In the genomic region with DNA sequence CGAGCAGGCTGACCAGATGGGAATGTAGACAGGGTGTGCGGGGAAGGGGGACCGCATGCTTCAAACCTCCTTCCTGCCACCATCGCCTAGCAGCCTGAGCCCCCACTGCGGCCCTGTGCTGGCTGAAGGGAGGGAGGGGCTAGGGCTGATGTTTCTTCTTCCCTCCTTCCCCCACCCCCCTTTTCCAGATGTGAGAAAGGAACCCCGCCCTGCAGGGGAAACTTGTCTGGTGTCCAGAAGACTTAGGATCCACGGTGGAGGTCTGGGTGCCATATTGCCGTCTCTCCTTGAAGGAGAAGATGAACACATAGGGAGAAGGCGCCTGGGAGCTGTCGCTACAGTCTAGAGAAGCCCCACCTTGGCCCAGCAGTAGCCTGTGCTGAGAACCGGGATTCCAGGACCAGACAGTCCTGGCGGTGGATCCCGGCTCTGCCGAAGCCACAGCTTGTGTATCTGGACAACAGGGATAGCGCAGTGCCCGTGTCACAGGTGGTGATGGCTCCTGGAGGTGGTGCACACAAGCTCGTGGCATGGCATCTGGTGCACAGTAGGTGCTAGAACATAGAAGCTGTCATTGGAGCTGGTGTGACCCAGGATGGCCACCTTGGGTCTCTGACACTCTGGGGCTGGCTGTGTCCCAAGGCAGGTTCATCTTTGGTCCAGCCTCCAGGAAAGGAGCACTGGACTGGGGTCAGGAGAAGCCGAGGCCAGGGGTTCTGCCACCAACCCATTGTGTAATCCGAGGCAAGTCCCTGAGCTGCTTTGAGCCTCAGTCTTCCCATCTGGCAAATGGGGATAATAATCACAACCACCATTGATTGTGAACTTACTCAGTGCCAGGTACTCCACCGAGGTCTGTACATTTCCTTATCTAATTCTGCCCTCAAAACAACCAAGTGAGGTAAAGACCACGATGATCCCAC, we compare ENCODE assay signal across 1 cellular context.
TF ChIP-seq lines count a peak whose summit lies in the region.

No MANE protein-coding gene starts in this region.

TF ChIP-seq in K562, 482 proteins besides CTCF, POLR2A, EP300 and RAD21 (continued from another document):
- TF ChIP-seq, protein P1, sequence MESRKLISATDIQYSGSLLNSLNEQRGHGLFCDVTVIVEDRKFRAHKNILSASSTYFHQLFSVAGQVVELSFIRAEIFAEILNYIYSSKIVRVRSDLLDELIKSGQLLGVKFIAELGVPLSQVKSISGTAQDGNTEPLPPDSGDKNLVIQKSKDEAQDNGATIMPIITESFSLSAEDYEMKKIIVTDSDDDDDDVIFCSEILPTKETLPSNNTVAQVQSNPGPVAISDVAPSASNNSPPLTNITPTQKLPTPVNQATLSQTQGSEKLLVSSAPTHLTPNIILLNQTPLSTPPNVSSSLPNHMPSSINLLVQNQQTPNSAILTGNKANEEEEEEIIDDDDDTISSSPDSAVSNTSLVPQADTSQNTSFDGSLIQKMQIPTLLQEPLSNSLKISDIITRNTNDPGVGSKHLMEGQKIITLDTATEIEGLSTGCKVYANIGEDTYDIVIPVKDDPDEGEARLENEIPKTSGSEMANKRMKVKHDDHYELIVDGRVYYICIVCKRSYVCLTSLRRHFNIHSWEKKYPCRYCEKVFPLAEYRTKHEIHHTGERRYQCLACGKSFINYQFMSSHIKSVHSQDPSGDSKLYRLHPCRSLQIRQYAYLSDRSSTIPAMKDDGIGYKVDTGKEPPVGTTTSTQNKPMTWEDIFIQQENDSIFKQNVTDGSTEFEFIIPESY (CRISPR knock-in tag; IDR thresholded peaks at IDR 0.05) = 0 out of 2 replicates have a peak, but pooled peaks have one; percentile 35
- TF ChIP-seq, protein P2, sequence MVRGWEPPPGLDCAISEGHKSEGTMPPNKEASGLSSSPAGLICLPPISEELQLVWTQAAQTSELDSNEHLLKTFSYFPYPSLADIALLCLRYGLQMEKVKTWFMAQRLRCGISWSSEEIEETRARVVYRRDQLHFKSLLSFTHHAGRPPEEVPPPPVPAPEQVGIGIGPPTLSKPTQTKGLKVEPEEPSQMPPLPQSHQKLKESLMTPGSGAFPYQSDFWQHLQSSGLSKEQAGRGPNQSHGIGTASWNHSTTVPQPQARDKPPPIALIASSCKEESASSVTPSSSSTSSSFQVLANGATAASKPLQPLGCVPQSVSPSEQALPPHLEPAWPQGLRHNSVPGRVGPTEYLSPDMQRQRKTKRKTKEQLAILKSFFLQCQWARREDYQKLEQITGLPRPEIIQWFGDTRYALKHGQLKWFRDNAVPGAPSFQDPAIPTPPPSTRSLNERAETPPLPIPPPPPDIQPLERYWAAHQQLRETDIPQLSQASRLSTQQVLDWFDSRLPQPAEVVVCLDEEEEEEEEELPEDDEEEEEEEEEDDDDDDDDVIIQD (CRISPR knock-in tag; IDR thresholded peaks at IDR 0.05) = no peak
- TF ChIP-seq KHSRP (IDR thresholded peaks at IDR 0.05) (no peak), ZSCAN29 (IDR thresholded peaks at IDR 0.05) (no peak), KDM1A (IDR thresholded peaks at IDR 0.05) (peak; percentile 89 to 96), SREBF1 (IDR thresholded peaks at IDR 0.05; ENCODE audit: borderline replicate concordance, low read depth, low read length) (no peak), MYC (IDR thresholded peaks at IDR 0.05; ENCODE audit: low read depth, low read length) (no peak), MYC (CRISPR knock-in tag; IDR thresholded peaks at IDR 0.05; ENCODE audit: borderline replicate concordance, low read depth) (no peak), BRCA1 (IDR thresholded peaks at IDR 0.05) (no peak), BRCA1 (CRISPR knock-in tag; IDR thresholded peaks at IDR 0.05) (no peak), CBX3 (IDR thresholded peaks at IDR 0.05; ENCODE audit: borderline replicate concordance in 1 of 2, low read length in 2 of 2) (peak in 1 of 2 experiments; percentile 83; a peak in 2 of 3 replicates), HDAC1 (IDR thresholded peaks at IDR 0.05) (peak in 1 of 2 experiments; percentile 36; a peak in 1 of 4 replicates), BCOR (IDR thresholded peaks at IDR 0.05) (peak; percentile 98), RCOR1 (IDR thresholded peaks at IDR 0.05; ENCODE audit: borderline replicate concordance in 1 of 2, low read depth in 2 of 2, low read length in 2 of 2) (peak; percentile 81 to 94), RB1 (IDR thresholded peaks at IDR 0.05; ENCODE audit: low read depth) (0 out of 2 replicates have a peak, but pooled peaks have one; percentile 38), RBM25 (IDR thresholded peaks at IDR 0.05; ENCODE audit: low read depth, low read length, severe bottlenecking) (peak; percentile 97), PHF20 (IDR thresholded peaks at IDR 0.05; ENCODE audit: partially characterized antibody) (peak; percentile 64), FOXM1 (IDR thresholded peaks at IDR 0.05; ENCODE audit: low read depth) (no peak), FOXM1 (CRISPR knock-in tag; IDR thresholded peaks at IDR 0.05; ENCODE audit: low read depth) (no peak), SMARCC2 (IDR thresholded peaks at IDR 0.05; ENCODE audit: low read depth) (no peak), ZNF766 (CRISPR knock-in tag; conservative IDR thresholded peaks at IDR 0.05) (0 out of 2 replicates have a peak, but pooled peaks have one; percentile 14), FOXJ2 (tag; IDR thresholded peaks at IDR 0.05) (no peak), COPS2 (conservative IDR thresholded peaks at IDR 0.05) (no peak), CBX1 (IDR thresholded peaks at IDR 0.05; ENCODE audit: low read depth) (peak; percentile 97), ZKSCAN1 (IDR thresholded peaks at IDR 0.05; ENCODE audit: low read depth, low read length) (peak; percentile 25; the same call in 1 of the 2 replicates), RFX7 (CRISPR knock-in tag; IDR thresholded peaks at IDR 0.05) (no peak), BHLHE40 (IDR thresholded peaks at IDR 0.05; ENCODE audit: low read length) (no peak), SP2 (IDR thresholded peaks at IDR 0.05; ENCODE audit: extremely low read depth, low read depth, low read length, poor library complexity, severe bottlenecking) (no peak), TOE1 (IDR thresholded peaks at IDR 0.05; ENCODE audit: borderline replicate concordance) (no peak), TOE1 (CRISPR knock-in tag; IDR thresholded peaks at IDR 0.05; ENCODE audit: borderline replicate concordance, low read depth) (no peak), ARNT (IDR thresholded peaks at IDR 0.05) (0 out of 4 replicates have a peak, but pooled peaks of 1 of the 2 experiments have one; percentile 33), NFYB (IDR thresholded peaks at IDR 0.05; ENCODE audit: extremely low read depth, insufficient read length) (no peak)
- TF ChIP-seq, protein P3, sequence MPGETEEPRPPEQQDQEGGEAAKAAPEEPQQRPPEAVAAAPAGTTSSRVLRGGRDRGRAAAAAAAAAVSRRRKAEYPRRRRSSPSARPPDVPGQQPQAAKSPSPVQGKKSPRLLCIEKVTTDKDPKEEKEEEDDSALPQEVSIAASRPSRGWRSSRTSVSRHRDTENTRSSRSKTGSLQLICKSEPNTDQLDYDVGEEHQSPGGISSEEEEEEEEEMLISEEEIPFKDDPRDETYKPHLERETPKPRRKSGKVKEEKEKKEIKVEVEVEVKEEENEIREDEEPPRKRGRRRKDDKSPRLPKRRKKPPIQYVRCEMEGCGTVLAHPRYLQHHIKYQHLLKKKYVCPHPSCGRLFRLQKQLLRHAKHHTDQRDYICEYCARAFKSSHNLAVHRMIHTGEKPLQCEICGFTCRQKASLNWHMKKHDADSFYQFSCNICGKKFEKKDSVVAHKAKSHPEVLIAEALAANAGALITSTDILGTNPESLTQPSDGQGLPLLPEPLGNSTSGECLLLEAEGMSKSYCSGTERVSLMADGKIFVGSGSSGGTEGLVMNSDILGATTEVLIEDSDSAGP (CRISPR knock-in tag; IDR thresholded peaks at IDR 0.05) = peak; percentile 25; the same call in 1 of the 2 replicates
- TF ChIP-seq, protein P4, sequence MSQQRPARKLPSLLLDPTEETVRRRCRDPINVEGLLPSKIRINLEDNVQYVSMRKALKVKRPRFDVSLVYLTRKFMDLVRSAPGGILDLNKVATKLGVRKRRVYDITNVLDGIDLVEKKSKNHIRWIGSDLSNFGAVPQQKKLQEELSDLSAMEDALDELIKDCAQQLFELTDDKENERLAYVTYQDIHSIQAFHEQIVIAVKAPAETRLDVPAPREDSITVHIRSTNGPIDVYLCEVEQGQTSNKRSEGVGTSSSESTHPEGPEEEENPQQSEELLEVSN (IDR thresholded peaks at IDR 0.05; ENCODE audit: borderline replicate concordance in 1 of 2, extremely low read depth in 1 of 2, insufficient read depth in 1 of 2, insufficient read length in 1 of 2, low read depth in 1 of 2, low read length in 1 of 2, poor library complexity in 1 of 2, severe bottlenecking in 1 of 2) = peak in 1 of 2 experiments; percentile 9
- TF ChIP-seq, protein P5, sequence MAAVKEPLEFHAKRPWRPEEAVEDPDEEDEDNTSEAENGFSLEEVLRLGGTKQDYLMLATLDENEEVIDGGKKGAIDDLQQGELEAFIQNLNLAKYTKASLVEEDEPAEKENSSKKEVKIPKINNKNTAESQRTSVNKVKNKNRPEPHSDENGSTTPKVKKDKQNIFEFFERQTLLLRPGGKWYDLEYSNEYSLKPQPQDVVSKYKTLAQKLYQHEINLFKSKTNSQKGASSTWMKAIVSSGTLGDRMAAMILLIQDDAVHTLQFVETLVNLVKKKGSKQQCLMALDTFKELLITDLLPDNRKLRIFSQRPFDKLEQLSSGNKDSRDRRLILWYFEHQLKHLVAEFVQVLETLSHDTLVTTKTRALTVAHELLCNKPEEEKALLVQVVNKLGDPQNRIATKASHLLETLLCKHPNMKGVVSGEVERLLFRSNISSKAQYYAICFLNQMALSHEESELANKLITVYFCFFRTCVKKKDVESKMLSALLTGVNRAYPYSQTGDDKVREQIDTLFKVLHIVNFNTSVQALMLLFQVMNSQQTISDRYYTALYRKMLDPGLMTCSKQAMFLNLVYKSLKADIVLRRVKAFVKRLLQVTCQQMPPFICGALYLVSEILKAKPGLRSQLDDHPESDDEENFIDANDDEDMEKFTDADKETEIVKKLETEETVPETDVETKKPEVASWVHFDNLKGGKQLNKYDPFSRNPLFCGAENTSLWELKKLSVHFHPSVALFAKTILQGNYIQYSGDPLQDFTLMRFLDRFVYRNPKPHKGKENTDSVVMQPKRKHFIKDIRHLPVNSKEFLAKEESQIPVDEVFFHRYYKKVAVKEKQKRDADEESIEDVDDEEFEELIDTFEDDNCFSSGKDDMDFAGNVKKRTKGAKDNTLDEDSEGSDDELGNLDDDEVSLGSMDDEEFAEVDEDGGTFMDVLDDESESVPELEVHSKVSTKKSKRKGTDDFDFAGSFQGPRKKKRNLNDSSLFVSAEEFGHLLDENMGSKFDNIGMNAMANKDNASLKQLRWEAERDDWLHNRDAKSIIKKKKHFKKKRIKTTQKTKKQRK (IDR thresholded peaks at IDR 0.05; ENCODE audit: borderline replicate concordance, low read depth, low read length) = no peak
- TF ChIP-seq, protein P6, sequence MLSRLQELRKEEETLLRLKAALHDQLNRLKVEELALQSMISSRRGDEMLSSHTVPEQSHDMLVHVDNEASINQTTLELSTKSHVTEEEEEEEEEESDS (CRISPR knock-in tag; IDR thresholded peaks at IDR 0.05) = no peak
- TF ChIP-seq, protein P7, sequence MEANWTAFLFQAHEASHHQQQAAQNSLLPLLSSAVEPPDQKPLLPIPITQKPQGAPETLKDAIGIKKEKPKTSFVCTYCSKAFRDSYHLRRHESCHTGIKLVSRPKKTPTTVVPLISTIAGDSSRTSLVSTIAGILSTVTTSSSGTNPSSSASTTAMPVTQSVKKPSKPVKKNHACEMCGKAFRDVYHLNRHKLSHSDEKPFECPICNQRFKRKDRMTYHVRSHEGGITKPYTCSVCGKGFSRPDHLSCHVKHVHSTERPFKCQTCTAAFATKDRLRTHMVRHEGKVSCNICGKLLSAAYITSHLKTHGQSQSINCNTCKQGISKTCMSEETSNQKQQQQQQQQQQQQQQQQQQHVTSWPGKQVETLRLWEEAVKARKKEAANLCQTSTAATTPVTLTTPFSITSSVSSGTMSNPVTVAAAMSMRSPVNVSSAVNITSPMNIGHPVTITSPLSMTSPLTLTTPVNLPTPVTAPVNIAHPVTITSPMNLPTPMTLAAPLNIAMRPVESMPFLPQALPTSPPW (CRISPR knock-in tag; IDR thresholded peaks at IDR 0.05) = 0 out of 2 replicates have a peak, but pooled peaks have one; percentile 22
